In genomic region chr21:36909901-36910561, GRCh38 we compare ENCODE assay signal across 10 cellular contexts. TPM values are rescaled to one million over a fixed set of nuclear protein-coding genes. Genes with fewer than 3 reads are reported as not detected.
DNase-seq lines count a peak whose midpoint lies in the region; ATAC-seq, FAIRE-seq and TF ChIP-seq lines count a peak whose summit lies in the region.
"Had no signal": no experiment of that assay in that cellular context is flagged by ENCODE, and none has a peak within 500 bp of the region (broad histone marks: within the 10 kb centered on the region; RNA-seq: fewer than 3 reads in every experiment).

No MANE protein-coding gene starts in this region.

- no peaks in the 10 kb centered on the region for H3K27me3 ChIP-seq in HepG2 (ENCODE audit: control insufficient read depth in 1 of 2, insufficient read depth in 2 of 2, low read length in 2 of 2)
- H3K27me3 ChIP-seq in right lobe of liver, result no peaks in the 10 kb centered on the region
- H3K27me3 ChIP-seq in RWPE2 (ENCODE audit: insufficient read depth, poor library complexity, severe bottlenecking), result no peaks in the 10 kb centered on the region
- no peaks in the 10 kb centered on the region for H3K27me3 ChIP-seq in H9 (ENCODE audit: insufficient read depth, low read length)

- no peaks in the 10 kb centered on the region for H3K27me3 Mint-ChIP-seq in H9 (ENCODE audit: low read depth)
- H3K27me3 Mint-ChIP-seq: central memory CD8-positive, alpha-beta T cell had no signal

- H3K79me2 ChIP-seq in HepG2 (ENCODE audit: insufficient read depth, low read length) (no peaks in the 10 kb centered on the region), H9 (ENCODE audit: insufficient read depth, low read length) (no peaks in the 10 kb centered on the region)

- TF ChIP-seq CTCF in HepG2 (CRISPR knock-in tag; IDR thresholded peaks at IDR 0.05) (no peak), right lobe of liver (IDR thresholded peaks at IDR 0.05) (no peak), RWPE2 (IDR thresholded peaks at IDR 0.05; ENCODE audit: poor library complexity, severe bottlenecking) (no peak), H9 (conservative IDR thresholded peaks at IDR 0.05) (no peak)

- no peak overlapping the region for H3K23ac ChIP-seq in H9 (ENCODE audit: insufficient read length, low read depth, low read length)

- peak; percentile 21 for DNase-seq in HepG2 (ENCODE audit: low spot score)
- no peak for DNase-seq in right lobe of liver
- no peak for DNase-seq in RWPE2 (ENCODE audit: low spot score)
- DNase-seq in stromal cell of bone marrow (ENCODE audit: low read depth), result peak; percentile 88
- no peak for DNase-seq in H9
- DNase-seq in midbrain (lab: John Stamatoyannopoulos, UW), result no peak
- no peak for DNase-seq in NCI-H1436 (lab: John Stamatoyannopoulos, UW)

- 92% methylated on average over 16 of the region's 16 CpGs for WGBS in HepG2 (ENCODE audit: low lambda C conversion rate)
- WGBS in right lobe of liver (ENCODE audit: insufficient coverage, low coverage, low lambda C conversion rate, missing lambda C conversion rate), result 85% methylated on average over 13 of the region's 16 CpGs
- WGBS in H9 (ENCODE audit: extremely low coverage, insufficient read length, low lambda C conversion rate), result no CpG with 5 or more reads among the region's 16 CpGs

- POLR2A ChIA-PET in HepG2 (lab: Yijun Ruan, JAX), result no interaction called here

- H3K14ac ChIP-seq in H9 (ENCODE audit: insufficient read depth, low read length), result no peak overlapping the region

- TF ChIP-seq EP300 in HepG2 (IDR thresholded peaks at IDR 0.05; ENCODE audit: low read depth in 2 of 2, low read length in 2 of 2) (no peak), HepG2 (CRISPR knock-in tag; IDR thresholded peaks at IDR 0.05; ENCODE audit: borderline replicate concordance) (no peak)

- intact Hi-C loops in HepG2 (cut with micrococcal nuclease; ENCODE audit: unreplicated experiment), result no loop called here
- intact Hi-C loops in right lobe of liver (cut with DNase I), result loop anchor here in 1 of 2 donors (10.0 kb wide), 1 partner anchor 45 kb away; no protein-coding TSS in a partner anchor

- no peak overlapping the region for H4K5ac ChIP-seq in H9 (ENCODE audit: insufficient read length, low read depth, low read length)

- H4K20me1 ChIP-seq in HepG2 (ENCODE audit: insufficient read depth, low read length) (no peaks in the 10 kb centered on the region), H9 (ENCODE audit: control insufficient read depth, insufficient read depth, insufficient read length) (no peaks in the 10 kb centered on the region)

- no peak overlapping the region for H2AFZ ChIP-seq in HepG2 (ENCODE audit: low read length)
- H2AFZ ChIP-seq in H9 (ENCODE audit: low read length), result no peak overlapping the region

- H3K4me1 ChIP-seq in HepG2 (ENCODE audit: insufficient read depth, low read length) (peaks cover 12% of the 10 kb centered on the region), right lobe of liver (no peaks in the 10 kb centered on the region), RWPE2 (ENCODE audit: insufficient read depth, poor library complexity, severe bottlenecking) (peaks cover 18% of the 10 kb centered on the region), H9 (ENCODE audit: insufficient read depth, low read length) (peaks cover 6% of the 10 kb centered on the region; the same call in 1 of the 2 replicates)

- TF ChIP-seq RAD21 in HepG2 (CRISPR knock-in tag; IDR thresholded peaks at IDR 0.05), result no peak

- no peak overlapping the region for H2BK5ac ChIP-seq in H9 (ENCODE audit: insufficient read length, low read length)

- no peak overlapping the region for H2BK20ac ChIP-seq in H9 (ENCODE audit: low read depth, low read length, poor library complexity, severe bottlenecking)

- ATAC-seq in HepG2 (no peak), right lobe of liver (no peak), RWPE2 (ENCODE audit: low read depth) (peak; percentile 88), esophagus mucosa (peak; percentile 92)

- no peak overlapping the region for H3K18ac ChIP-seq in H9 (ENCODE audit: insufficient read length, low read depth, low read length)

- H3K4me2 ChIP-seq in HepG2 (ENCODE audit: low read depth, low read length) (no peak overlapping the region), H9 (ENCODE audit: insufficient read depth, insufficient read length, low read length) (no peak overlapping the region)

- H3K27ac ChIP-seq in HepG2 (ENCODE audit: extremely low read length, insufficient read depth, low read length) (peak overlapping the region; percentile 24), right lobe of liver (no peak overlapping the region), RWPE2 (ENCODE audit: poor library complexity, severe bottlenecking) (peak overlapping the region; percentile 92), H9 (ENCODE audit: insufficient read length, low read depth, low read length) (no peak overlapping the region)

- H3K9me3 Mint-ChIP-seq in H9, result no peaks in the 10 kb centered on the region
- H3K9me3 Mint-ChIP-seq: central memory CD8-positive, alpha-beta T cell had no signal

- H2BK12ac ChIP-seq in H9 (ENCODE audit: insufficient read length, low read depth, low read length), result no peak overlapping the region

- H4K8ac ChIP-seq in H9 (replicated peaks; ENCODE audit: insufficient read length, low read depth, low read length), result no peak overlapping the region

- no peak overlapping the region for H3K4ac ChIP-seq in H9 (ENCODE audit: low read depth, low read length)

- no peak overlapping the region for H3T11ph ChIP-seq in H9 (ENCODE audit: low read length)

- H3K36me3 Mint-ChIP-seq in H9 (ENCODE audit: insufficient read depth in 1 of 3, low read depth in 3 of 3), result no peaks in the 10 kb centered on the region

- H3K56ac ChIP-seq in H9 (ENCODE audit: insufficient read length, low read depth, low read length), result no peak overlapping the region

- H3K4me3 Mint-ChIP-seq in H9, result no peak overlapping the region
- H3K4me3 Mint-ChIP-seq: central memory CD8-positive, alpha-beta T cell had no signal

- no peak overlapping the region for H2BK15ac ChIP-seq in H9 (ENCODE audit: low read depth, low read length)

- H3K9ac ChIP-seq in HepG2 (ENCODE audit: insufficient read depth, low read depth, low read length), result no peak overlapping the region
- H3K9ac ChIP-seq in H9 (ENCODE audit: extremely low read depth, insufficient read length, low read length), result no peak overlapping the region

- H3K27ac Mint-ChIP-seq in H9, result peak overlapping the region in 1 of 3 experiments; percentile 59; a peak in 1 of 7 replicates

- no peak overlapping the region for H2BK120ac ChIP-seq in H9 (ENCODE audit: low read depth, low read length, poor library complexity, severe bottlenecking)

- no peak for FAIRE-seq in HepG2 (lab: Jason Lieb, UNC)
- FAIRE-seq: G401.6 had no signal

- H3K9me3 ChIP-seq in HepG2 (ENCODE audit: low read length), result no peaks in the 10 kb centered on the region
- H3K9me3 ChIP-seq in right lobe of liver, result no peaks in the 10 kb centered on the region
- no peaks in the 10 kb centered on the region for H3K9me3 ChIP-seq in RWPE2 (ENCODE audit: severe bottlenecking)
- no peaks in the 10 kb centered on the region for H3K9me3 ChIP-seq in H9 (ENCODE audit: control insufficient read depth, low read depth, low read length)

- BruUV-seq in HepG2 (replicated peaks; lab: Mats Ljungman, UMichigan), result no TSS peak

- H4K91ac ChIP-seq in H9 (ENCODE audit: insufficient read length, low read depth, low read length), result no peak overlapping the region

- peaks cover 20 to 24% of the 10 kb centered on the region in 2 experiments for H3K4me1 Mint-ChIP-seq in H9

- H3K79me1 ChIP-seq in H9 (ENCODE audit: insufficient read depth, low read depth, low read length, poor library complexity, severe bottlenecking), result no peaks in the 10 kb centered on the region

- H3K4me3 ChIP-seq in HepG2 (replicated peaks in 1 of 3; ENCODE audit: insufficient read depth in 1 of 3, low read depth in 2 of 3, low read length in 3 of 3), result no peak overlapping the region
- no peak overlapping the region for H3K4me3 ChIP-seq in right lobe of liver
- no peak overlapping the region for H3K4me3 ChIP-seq in RWPE2 (ENCODE audit: severe bottlenecking)

- in situ Hi-C loops in HepG2 (cut with HindIII; ENCODE audit: extremely low pct_ligation_motif_present, low pct_unique_long_range_greater_than_20kb), result no loop called here

- no peaks in the 10 kb centered on the region for H3K36me3 ChIP-seq in HepG2 (replicated peaks in 1 of 2; ENCODE audit: control insufficient read depth in 1 of 2, insufficient read depth in 2 of 2, low read length in 2 of 2)
- H3K36me3 ChIP-seq in right lobe of liver, result no peaks in the 10 kb centered on the region
- no peaks in the 10 kb centered on the region for H3K36me3 ChIP-seq in RWPE2 (ENCODE audit: low read depth)

- no peaks in the 10 kb centered on the region for H3K23me2 ChIP-seq in H9 (ENCODE audit: insufficient read length, low read depth, low read length, poor library complexity, severe bottlenecking)

- H2AK5ac ChIP-seq in H9 (ENCODE audit: insufficient read length, low read length), result no peak overlapping the region

- no peak for TF ChIP-seq POLR2A in HepG2 (IDR thresholded peaks at IDR 0.05; ENCODE audit: insufficient read depth in 1 of 2, low read depth in 2 of 2, low read length in 2 of 2)
- no peak for TF ChIP-seq POLR2A in right lobe of liver (IDR thresholded peaks at IDR 0.05)

- CTCF ChIA-PET in HepG2 (lab: Yijun Ruan, JAX; ENCODE audit: low intra/inter-chr PET ratio, low total read pairs), result no interaction called here

RNA-seq across cellular contexts. Expression of gene HLCS, which starts 56.4 kb away (rescaled TPM):
- total RNA-seq in HepG2 (2016; rRNA removed; fragmentation: Illumina TruSeq; extraction: Trizol) (11.7 and 12.3 TPM in 2 replicates), right lobe of liver (10 to 100 TPM; 12.6 to 19.1 (median 16.0) TPM), esophagus mucosa (11.6 TPM), H9 (2021) (12.7 and 14.1 TPM in 2 replicates)
- 1.5 and 2.2 TPM in 2 replicates for total RNA-seq in HepG2 (2016; cell fraction: cytosol; rRNA removed; fragmentation: Illumina TruSeq; extraction: Trizol; ENCODE audit: low read depth)
- 10.3 and 11.9 TPM in 2 replicates for total RNA-seq in HepG2 (2016; cell fraction: insoluble cytoplasmic fraction; rRNA removed; fragmentation: Illumina TruSeq; extraction: Trizol)
- 4.5 and 4.8 TPM in 2 replicates for total RNA-seq in HepG2 (2016; cell fraction: membrane; rRNA removed; fragmentation: Illumina TruSeq; extraction: Trizol)
- total RNA-seq in HepG2 (2016; cell fraction: nucleus; rRNA removed; fragmentation: Illumina TruSeq; extraction: Trizol), result 14.0 and 14.6 TPM in 2 replicates
- polyA plus RNA-seq in HepG2 (2011; rRNA removed), result 7.9 and 8.5 TPM in 2 replicates
- 6.1 and 8.3 TPM in 2 replicates for polyA plus RNA-seq in HepG2 (2011; cell fraction: cytosol; rRNA removed)
- polyA plus RNA-seq in HepG2 (2011; cell fraction: nucleus; rRNA removed), result 12.9 and 14.6 TPM in 2 replicates
- polyA plus RNA-seq in HepG2 (2012), result 6.0 and 7.1 TPM in 2 replicates
- 0.45 and 0.71 TPM in 2 replicates for polyA plus RNA-seq in HepG2 (2016; cell fraction: cytosol; fragmentation: Illumina TruSeq; extraction: Trizol; ENCODE audit: low read depth)
- 6.7 and 7.3 TPM in 2 replicates for polyA plus RNA-seq in HepG2 (2016; cell fraction: insoluble cytoplasmic fraction; fragmentation: Illumina TruSeq; extraction: Trizol; ENCODE audit: low read depth)
- 1.6 and 1.7 TPM in 2 replicates for polyA plus RNA-seq in HepG2 (2016; cell fraction: membrane; fragmentation: Illumina TruSeq; extraction: Trizol; ENCODE audit: low read depth)
- 8.3 and 8.6 TPM in 2 replicates for polyA plus RNA-seq in HepG2 (2016; cell fraction: nucleus; fragmentation: Illumina TruSeq; extraction: Trizol; ENCODE audit: insufficient read depth, low read depth)
- polyA minus RNA-seq in HepG2 (2011; rRNA and poly(A)+ RNA removed; ENCODE audit: low replicate concordance), result 14.5 and 27.4 TPM in 2 replicates
- polyA minus RNA-seq in HepG2 (2011; cell fraction: cytosol; rRNA and poly(A)+ RNA removed), result 9.3 and 9.7 TPM in 2 replicates
- polyA minus RNA-seq in HepG2 (2011; cell fraction: nucleus; rRNA and poly(A)+ RNA removed), result 32.3 and 32.4 TPM in 2 replicates

Comparison
In these comparisons a context has a peak if more than half of its experiments do, and no peak if none do; other contexts are left out.
1. DNase-seq: peak in HepG2 (single experiment) and stromal cell of bone marrow (single experiment); none in right lobe of liver (0 of 3), RWPE2 (single experiment), H9 (single experiment), midbrain (single experiment) and NCI-H1436 (single experiment).
2. H3K27ac ChIP-seq: peak in HepG2 (single experiment) and RWPE2 (single experiment); none in right lobe of liver (0 of 3) and H9 (single experiment).
3. ATAC-seq: peak in RWPE2 (single experiment) and esophagus mucosa (single experiment); none in HepG2 (single experiment) and right lobe of liver (0 of 4).